ENCODE assay signal across 19 cellular contexts in the genomic region with DNA sequence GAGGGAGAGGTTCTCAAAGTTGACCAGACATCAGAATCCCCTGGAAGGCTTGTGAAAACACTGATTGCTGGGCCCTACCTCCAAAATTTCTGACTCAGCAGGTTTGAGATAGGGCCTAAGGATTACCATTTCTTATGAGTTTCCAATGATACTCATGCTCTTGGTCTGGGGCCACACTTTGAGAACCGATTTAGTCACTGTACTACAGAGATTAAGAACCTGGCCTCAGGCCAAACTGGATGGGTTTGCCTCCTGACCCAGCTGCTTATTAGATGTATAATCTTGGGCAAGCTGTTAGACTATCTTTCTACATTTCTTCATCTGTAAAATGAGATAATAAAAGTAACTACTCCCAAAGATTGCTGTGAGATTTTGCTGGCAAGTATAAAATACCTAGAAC.
DNase-seq lines count a peak whose midpoint lies in the region; ATAC-seq and TF ChIP-seq lines count a peak whose summit lies in the region.
"Had no signal": no experiment of that assay in that cellular context is flagged by ENCODE, and none has a peak within 500 bp of the region (broad histone marks: within the 10 kb centered on the region; RNA-seq: fewer than 3 reads in every experiment).

No MANE protein-coding gene starts in this region.

- no peak overlapping the region for H2AFZ ChIP-seq in trophoblast cell (ENCODE audit: insufficient read depth, low read length, poor library complexity)

- DNase-seq in D341Med (ENCODE audit: low spot score) (peak; percentile 29), HUDEP-2 (lab: John Stamatoyannopoulos, UW; ENCODE audit: unreplicated experiment in 76 of 76) (peak in 62 of 76 experiments; percentile 3 to 81 (median 48)), WERI-Rb-1 (peak; percentile 20), fibroblast of the aortic adventitia (ENCODE audit: low read depth) (peak; percentile 69), foreskin melanocyte (no peak), trophoblast cell (no peak), NCI-H1105 treated with DMSO at 0.1 percent for 48 hours (lab: John Stamatoyannopoulos, UW) (no peak)
- DNase-seq: activated CD4-positive, alpha-beta T cell treated with anti-CD3 and anti-CD28 coated beads, Interleukin-2, amount 10 ng/mL, durations not matched to agents 24 days and 14 days; activated T-cell treated with anti-CD3 and anti-CD28 coated beads for 4 hours; caudate nucleus; COR-L47; effector memory CD8-positive, alpha-beta T cell; MM.1S; NCI-H2107; SHP77 treated with DMSO at 0.1 percent for 48 hours; stimulated activated CD4-positive, alpha-beta T cell treated with anti-CD3 and anti-CD28 coated beads, Interleukin-12 subunit alpha, Interleukin-12 subunit beta, amount 100 ng/mL, for 4 hours; stimulated activated naive CD8-positive, alpha-beta T cell treated with anti-CD3 and anti-CD28 coated beads, Interleukin-15, Interleukin-2, amounts not matched to agents 100 U/mL and 50 U/mL, for 24 hours had no signal

- H4K8ac ChIP-seq in trophoblast cell (ENCODE audit: low read depth, low read length), result no peak overlapping the region

- ATAC-seq in esophagus mucosa, result no peak
- ATAC-seq: effector memory CD8-positive, alpha-beta T cell; stimulated activated naive CD8-positive, alpha-beta T cell treated with anti-CD3 and anti-CD28 coated beads, Interleukin-15, Interleukin-2, amounts not matched to agents 100 U/mL and 50 U/mL, for 24 hours had no signal

- H3K27ac ChIP-seq in WERI-Rb-1, result no peak overlapping the region
- H3K27ac ChIP-seq in trophoblast cell (ENCODE audit: low read depth, low read length), result no peak overlapping the region
- H3K27ac ChIP-seq: vagina had no signal

- H3K27me3 ChIP-seq in WERI-Rb-1 (ENCODE audit: insufficient read depth, low read depth, severe bottlenecking) (no peaks in the 10 kb centered on the region), trophoblast cell (ENCODE audit: insufficient read depth, low read length) (no peaks in the 10 kb centered on the region)
- H3K27me3 ChIP-seq: vagina had no signal

- H3K18ac ChIP-seq in trophoblast cell (ENCODE audit: low read length), result no peak overlapping the region

- H3K23ac ChIP-seq in trophoblast cell (ENCODE audit: low read length), result no peak overlapping the region

- no peak overlapping the region for H3K9ac ChIP-seq in trophoblast cell (ENCODE audit: low read length)

- H3K79me2 ChIP-seq in trophoblast cell (ENCODE audit: control insufficient read depth, insufficient read depth, low read length, poor library complexity), result no peaks in the 10 kb centered on the region

- no CpG with 5 or more reads among the region's 1 CpG for WGBS in trophoblast cell (ENCODE audit: extremely low coverage, insufficient coverage, insufficient read length)

- H3K4me2 ChIP-seq in trophoblast cell (ENCODE audit: low read length), result no peak overlapping the region

- no peak overlapping the region for H3K4ac ChIP-seq in trophoblast cell (ENCODE audit: low read depth, low read length)

- no peak overlapping the region for H2BK12ac ChIP-seq in trophoblast cell (ENCODE audit: low read length)

- H2AK5ac ChIP-seq in trophoblast cell (ENCODE audit: low read length), result no peak overlapping the region

- H3K79me1 ChIP-seq in trophoblast cell (ENCODE audit: low read length), result no peaks in the 10 kb centered on the region

- TF ChIP-seq CTCF in WERI-Rb-1 (IDR thresholded peaks at IDR 0.05; ENCODE audit: low read depth, low read length), result no peak
- no peak for TF ChIP-seq CTCF in fibroblast of the aortic adventitia (IDR thresholded peaks at IDR 0.05; ENCODE audit: insufficient read depth, low read length)

- H3K4me3 ChIP-seq in WERI-Rb-1 (ENCODE audit: low read depth, low read length), result no peak overlapping the region
- no peak overlapping the region for H3K4me3 ChIP-seq in fibroblast of the aortic adventitia (ENCODE audit: low read depth, low read length)
- no peak overlapping the region for H3K4me3 ChIP-seq in trophoblast cell (ENCODE audit: low read depth, low read length)
- H3K4me3 ChIP-seq: vagina had no signal

- H3K9me3 ChIP-seq in WERI-Rb-1 (ENCODE audit: severe bottlenecking) (no peaks in the 10 kb centered on the region), trophoblast cell (ENCODE audit: insufficient read depth, low read depth, low read length) (no peaks in the 10 kb centered on the region)
- H3K9me3 ChIP-seq: vagina had no signal

- H2BK120ac ChIP-seq in trophoblast cell (ENCODE audit: insufficient read depth, low read length, poor library complexity), result no peak overlapping the region

- no peak overlapping the region for H2BK5ac ChIP-seq in trophoblast cell (ENCODE audit: low read depth, low read length, poor library complexity)

- no peaks in the 10 kb centered on the region for H3K4me1 ChIP-seq in trophoblast cell (ENCODE audit: control insufficient read depth in 1 of 2, insufficient read depth in 2 of 2, low read length in 2 of 2)
- H3K4me1 ChIP-seq: vagina had no signal

- no peak overlapping the region for H4K12ac ChIP-seq in trophoblast cell (ENCODE audit: low read depth, low read length)

- H3K36me3 ChIP-seq in WERI-Rb-1 (no peaks in the 10 kb centered on the region), trophoblast cell (ENCODE audit: control insufficient read depth in 1 of 2, insufficient read depth in 2 of 2, low read length in 2 of 2) (no peaks in the 10 kb centered on the region)
- H3K36me3 ChIP-seq: vagina had no signal

- no peak overlapping the region for H4K91ac ChIP-seq in trophoblast cell (ENCODE audit: low read depth, low read length)

- no peak overlapping the region for H3K14ac ChIP-seq in trophoblast cell (ENCODE audit: low read length)

Comparison
In these comparisons a context has a peak if more than half of its experiments do, and no peak if none do; other contexts are left out.
1. DNase-seq: peak in D341Med (single experiment), HUDEP-2 (62 of 76), WERI-Rb-1 (single experiment) and fibroblast of the aortic adventitia (single experiment); none in foreskin melanocyte (single experiment), trophoblast cell (0 of 2) and NCI-H1105 treated with DMSO at 0.1 percent for 48 hours (single experiment).